8 cellular contexts compared by ENCODE assay signal in genomic region chr22:36356708-36357694, GRCh38. TPM values are rescaled to one million over a fixed set of nuclear protein-coding genes. Genes with fewer than 3 reads are reported as not detected.
A peak's percentile ranks its signal among the peaks of the same experiment; 100 is the strongest.
DNase-seq lines count a peak whose midpoint lies in the region; ATAC-seq and TF ChIP-seq lines count a peak whose summit lies in the region.

No MANE protein-coding gene starts in this region.

- H3K4me1 ChIP-seq in hepatocyte (ENCODE audit: insufficient read depth): peaks cover 57% of the 10 kb centered on the region

- peaks cover 8% of the 10 kb centered on the region for H3K36me3 Mint-ChIP-seq in IgD-negative memory B cell

- peaks cover 44% of the 10 kb centered on the region for H4K20me1 ChIP-seq in hepatocyte (ENCODE audit: insufficient read depth, poor library complexity, severe bottlenecking)

- no peaks in the 10 kb centered on the region for H3K9me3 Mint-ChIP-seq in IgD-negative memory B cell

- H3K4me3 ChIP-seq in hepatocyte: no peak overlapping the region

- DNase-seq in activated T-cell treated with anti-CD3 and anti-CD28 coated beads for 4 hours: peak; percentile 48
- no peak for DNase-seq in hepatocyte (ENCODE audit: low spot score)
- peak in 4 of 6 experiments; percentile 32 to 53 (median 39) for DNase-seq in stimulated activated naive CD4-positive, alpha-beta T cell (lab: John Stamatoyannopoulos, UW)
- DNase-seq in H4 (ENCODE audit: low spot score): no peak
- no peak for DNase-seq in NCI-H2227 (lab: John Stamatoyannopoulos, UW; ENCODE audit: unreplicated experiment)
- DNase-seq in DMS114 treated with DMSO at 0.1 percent for 48 hours (lab: John Stamatoyannopoulos, UW; ENCODE audit: unreplicated experiment): no peak

- H3K4me2 ChIP-seq in hepatocyte: no peak overlapping the region

- TF ChIP-seq CTCF in hepatocyte (IDR thresholded peaks at IDR 0.05; ENCODE audit: poor library complexity): no peak

- no peaks in the 10 kb centered on the region for H3K27me3 Mint-ChIP-seq in IgD-negative memory B cell

- WGBS in hepatocyte (ENCODE audit: low lambda C conversion rate, missing lambda C conversion rate): 92% methylated on average over 28 of the region's 28 CpGs

- H3K9me2 ChIP-seq in hepatocyte (replicated peaks; ENCODE audit: insufficient read depth): no peaks in the 10 kb centered on the region

- peaks cover 94% of the 10 kb centered on the region for H3K79me2 ChIP-seq in hepatocyte

- peak overlapping the region; percentile 72 for H3K27ac ChIP-seq in hepatocyte

- H3K27me3 ChIP-seq in hepatocyte: no peaks in the 10 kb centered on the region

- H3K4me1 Mint-ChIP-seq in IgD-negative memory B cell: peaks cover 48 to 79% (median 73%) of the 10 kb centered on the region in 3 donors

- H3K36me3 ChIP-seq in hepatocyte (replicated peaks; ENCODE audit: insufficient read depth, low read depth): no peaks in the 10 kb centered on the region

- peak overlapping the region; percentile 22 to 88 (median 72) for H3K4me3 Mint-ChIP-seq in IgD-negative memory B cell

- H3K9me3 ChIP-seq in hepatocyte (ENCODE audit: low read depth): no peaks in the 10 kb centered on the region

- no peak for ATAC-seq in HG02798 (IDR thresholded peaks at IDR 0.05; ENCODE audit: poor library complexity, unreplicated experiment)

- peak overlapping the region; percentile 17 to 98 (median 96) for H3K27ac Mint-ChIP-seq in IgD-negative memory B cell

- H2AFZ ChIP-seq in hepatocyte: no peak overlapping the region

RNA-seq across cellular contexts. Expression of gene MYH9, which starts 30.8 kb away (rescaled TPM):
- polyA plus RNA-seq in IgD-negative memory B cell (231 TPM), hepatocyte (125 and 140 TPM in 2 replicates)
- 149 and 188 TPM in 2 replicates for total RNA-seq in hepatocyte
- 57.5 and 82.9 TPM in 2 replicates for total RNA-seq in H4 (2014; rRNA removed; shearing (Covaris generic))

Comparison
In these comparisons a context has a peak if more than half of its experiments do, and no peak if none do; other contexts are left out.
1. DNase-seq: peak in activated T-cell treated with anti-CD3 and anti-CD28 coated beads for 4 hours (single experiment) and stimulated activated naive CD4-positive, alpha-beta T cell (4 of 6); none in hepatocyte (single experiment), H4 (single experiment), NCI-H2227 (single experiment) and DMS114 treated with DMSO at 0.1 percent for 48 hours (single experiment).